1 cellular context compared by ENCODE assay signal in the genomic region with DNA sequence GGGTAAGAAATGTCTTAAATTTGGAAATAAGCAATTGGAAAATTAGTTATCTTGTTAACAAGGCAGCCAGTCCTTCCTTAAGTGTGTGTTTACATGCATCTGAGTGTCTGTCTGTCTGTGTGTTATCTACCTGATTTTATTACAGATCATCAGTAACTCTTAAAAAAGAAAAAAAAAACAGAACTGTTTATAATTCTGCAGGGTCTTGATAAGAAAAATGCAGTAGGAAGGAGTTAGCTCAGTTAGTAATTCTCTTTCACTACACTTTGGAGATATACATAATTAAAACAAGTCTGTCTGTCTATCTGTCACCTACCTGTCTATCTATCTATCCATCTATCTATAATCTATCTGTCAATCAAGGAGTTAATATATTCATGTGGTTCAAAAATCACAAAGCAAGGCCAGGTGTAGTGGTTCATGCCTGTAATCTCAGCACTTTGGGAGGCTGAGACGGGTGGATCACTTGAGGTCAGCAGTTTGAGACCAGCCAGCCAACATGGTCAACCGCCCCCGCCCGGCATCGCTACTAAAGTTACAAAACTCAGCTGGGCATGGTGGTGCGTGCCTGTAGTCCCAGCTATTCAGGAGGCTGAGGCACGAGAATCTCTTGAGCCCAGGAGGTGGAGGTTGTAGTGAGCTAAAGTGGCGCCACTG.
TF ChIP-seq lines count a peak whose summit lies in the region.

No MANE protein-coding gene starts in this region.

TF ChIP-seq in K562, 482 proteins besides CTCF, POLR2A, EP300 and RAD21 (continued from another document and continues in another):
- no peak for TF ChIP-seq NCOA4 (IDR thresholded peaks at IDR 0.05; ENCODE audit: partially characterized antibody)
- TF ChIP-seq, protein P1, sequence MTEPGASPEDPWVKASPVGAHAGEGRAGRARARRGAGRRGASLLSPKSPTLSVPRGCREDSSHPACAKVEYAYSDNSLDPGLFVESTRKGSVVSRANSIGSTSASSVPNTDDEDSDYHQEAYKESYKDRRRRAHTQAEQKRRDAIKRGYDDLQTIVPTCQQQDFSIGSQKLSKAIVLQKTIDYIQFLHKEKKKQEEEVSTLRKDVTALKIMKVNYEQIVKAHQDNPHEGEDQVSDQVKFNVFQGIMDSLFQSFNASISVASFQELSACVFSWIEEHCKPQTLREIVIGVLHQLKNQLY (CRISPR knock-in tag; conservative IDR thresholded peaks at IDR 0.05): no peak
- no peak for TF ChIP-seq SRF (CRISPR knock-in tag; IDR thresholded peaks at IDR 0.05)
- no peak for TF ChIP-seq NFE2L1 (tag; IDR thresholded peaks at IDR 0.05; ENCODE audit: borderline replicate concordance, low read depth)
- TF ChIP-seq ESRRB (CRISPR knock-in tag; IDR thresholded peaks at IDR 0.05; ENCODE audit: borderline replicate concordance): no peak
- TF ChIP-seq, protein P2, sequence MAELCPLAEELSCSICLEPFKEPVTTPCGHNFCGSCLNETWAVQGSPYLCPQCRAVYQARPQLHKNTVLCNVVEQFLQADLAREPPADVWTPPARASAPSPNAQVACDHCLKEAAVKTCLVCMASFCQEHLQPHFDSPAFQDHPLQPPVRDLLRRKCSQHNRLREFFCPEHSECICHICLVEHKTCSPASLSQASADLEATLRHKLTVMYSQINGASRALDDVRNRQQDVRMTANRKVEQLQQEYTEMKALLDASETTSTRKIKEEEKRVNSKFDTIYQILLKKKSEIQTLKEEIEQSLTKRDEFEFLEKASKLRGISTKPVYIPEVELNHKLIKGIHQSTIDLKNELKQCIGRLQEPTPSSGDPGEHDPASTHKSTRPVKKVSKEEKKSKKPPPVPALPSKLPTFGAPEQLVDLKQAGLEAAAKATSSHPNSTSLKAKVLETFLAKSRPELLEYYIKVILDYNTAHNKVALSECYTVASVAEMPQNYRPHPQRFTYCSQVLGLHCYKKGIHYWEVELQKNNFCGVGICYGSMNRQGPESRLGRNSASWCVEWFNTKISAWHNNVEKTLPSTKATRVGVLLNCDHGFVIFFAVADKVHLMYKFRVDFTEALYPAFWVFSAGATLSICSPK (IDR thresholded peaks at IDR 0.05; ENCODE audit: borderline replicate concordance): no peak
- TF ChIP-seq HDGF (IDR thresholded peaks at IDR 0.05): 0 out of 2 replicates have a peak, but pooled peaks have one; percentile 67
- no peak for TF ChIP-seq NCOA6 (IDR thresholded peaks at IDR 0.05)
- no peak for TF ChIP-seq LEF1 (IDR thresholded peaks at IDR 0.05)
- no peak for TF ChIP-seq RBM34 (IDR thresholded peaks at IDR 0.05; ENCODE audit: borderline replicate concordance, insufficient read depth, low read length)
- TF ChIP-seq TEAD4 (IDR thresholded peaks at IDR 0.05; ENCODE audit: low read length): peak; percentile 48; the same call in 1 of the 2 replicates
- TF ChIP-seq TEAD4 (CRISPR knock-in tag; IDR thresholded peaks at IDR 0.05; ENCODE audit: borderline replicate concordance): no peak
- TF ChIP-seq ZFX (CRISPR knock-in tag; IDR thresholded peaks at IDR 0.05): no peak
- TF ChIP-seq, protein P3, sequence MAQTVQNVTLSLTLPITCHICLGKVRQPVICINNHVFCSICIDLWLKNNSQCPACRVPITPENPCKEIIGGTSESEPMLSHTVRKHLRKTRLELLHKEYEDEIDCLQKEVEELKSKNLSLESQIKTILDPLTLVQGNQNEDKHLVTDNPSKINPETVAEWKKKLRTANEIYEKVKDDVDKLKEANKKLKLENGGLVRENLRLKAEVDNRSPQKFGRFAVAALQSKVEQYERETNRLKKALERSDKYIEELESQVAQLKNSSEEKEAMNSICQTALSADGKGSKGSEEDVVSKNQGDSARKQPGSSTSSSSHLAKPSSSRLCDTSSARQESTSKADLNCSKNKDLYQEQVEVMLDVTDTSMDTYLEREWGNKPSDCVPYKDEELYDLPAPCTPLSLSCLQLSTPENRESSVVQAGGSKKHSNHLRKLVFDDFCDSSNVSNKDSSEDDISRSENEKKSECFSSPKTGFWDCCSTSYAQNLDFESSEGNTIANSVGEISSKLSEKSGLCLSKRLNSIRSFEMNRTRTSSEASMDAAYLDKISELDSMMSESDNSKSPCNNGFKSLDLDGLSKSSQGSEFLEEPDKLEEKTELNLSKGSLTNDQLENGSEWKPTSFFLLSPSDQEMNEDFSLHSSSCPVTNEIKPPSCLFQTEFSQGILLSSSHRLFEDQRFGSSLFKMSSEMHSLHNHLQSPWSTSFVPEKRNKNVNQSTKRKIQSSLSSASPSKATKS (CRISPR knock-in tag; IDR thresholded peaks at IDR 0.05): no peak
- TF ChIP-seq KLF1 (tag; IDR thresholded peaks at IDR 0.05): no peak
- TF ChIP-seq, protein P4, sequence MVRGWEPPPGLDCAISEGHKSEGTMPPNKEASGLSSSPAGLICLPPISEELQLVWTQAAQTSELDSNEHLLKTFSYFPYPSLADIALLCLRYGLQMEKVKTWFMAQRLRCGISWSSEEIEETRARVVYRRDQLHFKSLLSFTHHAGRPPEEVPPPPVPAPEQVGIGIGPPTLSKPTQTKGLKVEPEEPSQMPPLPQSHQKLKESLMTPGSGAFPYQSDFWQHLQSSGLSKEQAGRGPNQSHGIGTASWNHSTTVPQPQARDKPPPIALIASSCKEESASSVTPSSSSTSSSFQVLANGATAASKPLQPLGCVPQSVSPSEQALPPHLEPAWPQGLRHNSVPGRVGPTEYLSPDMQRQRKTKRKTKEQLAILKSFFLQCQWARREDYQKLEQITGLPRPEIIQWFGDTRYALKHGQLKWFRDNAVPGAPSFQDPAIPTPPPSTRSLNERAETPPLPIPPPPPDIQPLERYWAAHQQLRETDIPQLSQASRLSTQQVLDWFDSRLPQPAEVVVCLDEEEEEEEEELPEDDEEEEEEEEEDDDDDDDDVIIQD (CRISPR knock-in tag; IDR thresholded peaks at IDR 0.05): no peak
- no peak for TF ChIP-seq FOXK1 (CRISPR knock-in tag; IDR thresholded peaks at IDR 0.05; ENCODE audit: borderline replicate concordance)
- TF ChIP-seq, protein P5, sequence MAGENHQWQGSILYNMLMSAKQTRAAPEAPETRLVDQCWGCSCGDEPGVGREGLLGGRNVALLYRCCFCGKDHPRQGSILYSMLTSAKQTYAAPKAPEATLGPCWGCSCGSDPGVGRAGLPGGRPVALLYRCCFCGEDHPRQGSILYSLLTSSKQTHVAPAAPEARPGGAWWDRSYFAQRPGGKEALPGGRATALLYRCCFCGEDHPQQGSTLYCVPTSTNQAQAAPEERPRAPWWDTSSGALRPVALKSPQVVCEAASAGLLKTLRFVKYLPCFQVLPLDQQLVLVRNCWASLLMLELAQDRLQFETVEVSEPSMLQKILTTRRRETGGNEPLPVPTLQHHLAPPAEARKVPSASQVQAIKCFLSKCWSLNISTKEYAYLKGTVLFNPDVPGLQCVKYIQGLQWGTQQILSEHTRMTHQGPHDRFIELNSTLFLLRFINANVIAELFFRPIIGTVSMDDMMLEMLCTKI (IDR thresholded peaks at IDR 0.05; ENCODE audit: partially characterized antibody): no peak
- no peak for TF ChIP-seq ZNF146 (CRISPR knock-in tag; IDR thresholded peaks at IDR 0.05; ENCODE audit: unreplicated experiment)
- no peak for TF ChIP-seq ZFP36 (IDR thresholded peaks at IDR 0.05; ENCODE audit: low read depth, low read length, partially characterized antibody)
- TF ChIP-seq RBM39 (optimal IDR thresholded peaks at IDR 0.05; ENCODE audit: low read depth, low read length): no peak
- TF ChIP-seq MEF2D (tag; conservative IDR thresholded peaks at IDR 0.05; ENCODE audit: low read depth): no peak
- TF ChIP-seq SMARCA4 (IDR thresholded peaks at IDR 0.05): no peak
- TF ChIP-seq ZNF311 (CRISPR knock-in tag; IDR thresholded peaks at IDR 0.05): no peak
- no peak for TF ChIP-seq ZNF586 (CRISPR knock-in tag; conservative IDR thresholded peaks at IDR 0.05)
- no peak for TF ChIP-seq ASH1L (IDR thresholded peaks at IDR 0.05; ENCODE audit: borderline replicate concordance, low read depth, partially characterized antibody)
- TF ChIP-seq, protein P6, sequence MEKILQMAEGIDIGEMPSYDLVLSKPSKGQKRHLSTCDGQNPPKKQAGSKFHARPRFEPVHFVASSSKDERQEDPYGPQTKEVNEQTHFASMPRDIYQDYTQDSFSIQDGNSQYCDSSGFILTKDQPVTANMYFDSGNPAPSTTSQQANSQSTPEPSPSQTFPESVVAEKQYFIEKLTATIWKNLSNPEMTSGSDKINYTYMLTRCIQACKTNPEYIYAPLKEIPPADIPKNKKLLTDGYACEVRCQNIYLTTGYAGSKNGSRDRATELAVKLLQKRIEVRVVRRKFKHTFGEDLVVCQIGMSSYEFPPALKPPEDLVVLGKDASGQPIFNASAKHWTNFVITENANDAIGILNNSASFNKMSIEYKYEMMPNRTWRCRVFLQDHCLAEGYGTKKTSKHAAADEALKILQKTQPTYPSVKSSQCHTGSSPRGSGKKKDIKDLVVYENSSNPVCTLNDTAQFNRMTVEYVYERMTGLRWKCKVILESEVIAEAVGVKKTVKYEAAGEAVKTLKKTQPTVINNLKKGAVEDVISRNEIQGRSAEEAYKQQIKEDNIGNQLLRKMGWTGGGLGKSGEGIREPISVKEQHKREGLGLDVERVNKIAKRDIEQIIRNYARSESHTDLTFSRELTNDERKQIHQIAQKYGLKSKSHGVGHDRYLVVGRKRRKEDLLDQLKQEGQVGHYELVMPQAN (IDR thresholded peaks at IDR 0.05; ENCODE audit: borderline replicate concordance): no peak
- TF ChIP-seq NFATC3 (IDR thresholded peaks at IDR 0.05): no peak
- TF ChIP-seq MCM7 (IDR thresholded peaks at IDR 0.05): no peak
- TF ChIP-seq ZBTB7A (IDR thresholded peaks at IDR 0.05; ENCODE audit: borderline replicate concordance, control insufficient read depth, low read depth, low read length): no peak
- TF ChIP-seq FOXA1 (IDR thresholded peaks at IDR 0.05; ENCODE audit: borderline replicate concordance): no peak
- TF ChIP-seq HIVEP1 (CRISPR knock-in tag; IDR thresholded peaks at IDR 0.05): no peak
- TF ChIP-seq SMARCB1 (IDR thresholded peaks at IDR 0.05; ENCODE audit: insufficient read length, low read depth): no peak
- peak; percentile 70 for TF ChIP-seq RBBP5 (IDR thresholded peaks at IDR 0.05; ENCODE audit: borderline replicate concordance, insufficient read depth, low read length, poor library complexity, severe bottlenecking)
- TF ChIP-seq, protein P7, sequence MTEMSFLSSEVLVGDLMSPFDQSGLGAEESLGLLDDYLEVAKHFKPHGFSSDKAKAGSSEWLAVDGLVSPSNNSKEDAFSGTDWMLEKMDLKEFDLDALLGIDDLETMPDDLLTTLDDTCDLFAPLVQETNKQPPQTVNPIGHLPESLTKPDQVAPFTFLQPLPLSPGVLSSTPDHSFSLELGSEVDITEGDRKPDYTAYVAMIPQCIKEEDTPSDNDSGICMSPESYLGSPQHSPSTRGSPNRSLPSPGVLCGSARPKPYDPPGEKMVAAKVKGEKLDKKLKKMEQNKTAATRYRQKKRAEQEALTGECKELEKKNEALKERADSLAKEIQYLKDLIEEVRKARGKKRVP (CRISPR knock-in tag; IDR thresholded peaks at IDR 0.05): no peak
- no peak for TF ChIP-seq ZNF165 (CRISPR knock-in tag; IDR thresholded peaks at IDR 0.05; ENCODE audit: borderline replicate concordance)
- TF ChIP-seq ELF4 (CRISPR knock-in tag; IDR thresholded peaks at IDR 0.05): no peak
- TF ChIP-seq TCF7L2 (IDR thresholded peaks at IDR 0.05; ENCODE audit: low read depth, low read length): no peak
- TF ChIP-seq ZNF274 (IDR thresholded peaks at IDR 0.05; ENCODE audit: borderline replicate concordance, low read depth, low read length): no peak
- TF ChIP-seq ADNP (tag; IDR thresholded peaks at IDR 0.05): 0 out of 2 replicates have a peak, but pooled peaks have one; percentile 35
- no peak for TF ChIP-seq ZBTB1 (CRISPR knock-in tag; IDR thresholded peaks at IDR 0.05; ENCODE audit: borderline replicate concordance, low read depth)
- TF ChIP-seq BCOR (IDR thresholded peaks at IDR 0.05): peak; percentile 51; the same call in 1 of the 2 replicates
- no peak for TF ChIP-seq BMI1 (IDR thresholded peaks at IDR 0.05; ENCODE audit: low read length)
- no peak for TF ChIP-seq LCOR (CRISPR knock-in tag; IDR thresholded peaks at IDR 0.05)
- TF ChIP-seq, protein P8, sequence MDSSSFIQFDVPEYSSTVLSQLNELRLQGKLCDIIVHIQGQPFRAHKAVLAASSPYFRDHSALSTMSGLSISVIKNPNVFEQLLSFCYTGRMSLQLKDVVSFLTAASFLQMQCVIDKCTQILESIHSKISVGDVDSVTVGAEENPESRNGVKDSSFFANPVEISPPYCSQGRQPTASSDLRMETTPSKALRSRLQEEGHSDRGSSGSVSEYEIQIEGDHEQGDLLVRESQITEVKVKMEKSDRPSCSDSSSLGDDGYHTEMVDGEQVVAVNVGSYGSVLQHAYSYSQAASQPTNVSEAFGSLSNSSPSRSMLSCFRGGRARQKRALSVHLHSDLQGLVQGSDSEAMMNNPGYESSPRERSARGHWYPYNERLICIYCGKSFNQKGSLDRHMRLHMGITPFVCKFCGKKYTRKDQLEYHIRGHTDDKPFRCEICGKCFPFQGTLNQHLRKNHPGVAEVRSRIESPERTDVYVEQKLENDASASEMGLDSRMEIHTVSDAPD (CRISPR knock-in tag; IDR thresholded peaks at IDR 0.05): no peak
- no peak for TF ChIP-seq ZNF830 (CRISPR knock-in tag; IDR thresholded peaks at IDR 0.05)
- no peak for TF ChIP-seq COPS2 (conservative IDR thresholded peaks at IDR 0.05)
- no peak for TF ChIP-seq NCOA2 (IDR thresholded peaks at IDR 0.05; ENCODE audit: partially characterized antibody in 2 of 2)
- TF ChIP-seq DACH1 (IDR thresholded peaks at IDR 0.05; ENCODE audit: partially characterized antibody): peak; percentile 63
- no peak for TF ChIP-seq ZNF282 (CRISPR knock-in tag; IDR thresholded peaks at IDR 0.05)
- TF ChIP-seq ZNF561 (CRISPR knock-in tag; conservative IDR thresholded peaks at IDR 0.05): no peak
- TF ChIP-seq PRMT5 (CRISPR knock-in tag; IDR thresholded peaks at IDR 0.05): no peak
- TF ChIP-seq ZNF445 (CRISPR knock-in tag; IDR thresholded peaks at IDR 0.05; ENCODE audit: low read depth): no peak
- TF ChIP-seq BACH1 (tag; IDR thresholded peaks at IDR 0.05): no peak
- TF ChIP-seq ATF1 (CRISPR knock-in tag; IDR thresholded peaks at IDR 0.05): no peak
- no peak for TF ChIP-seq ATF1 (tag; IDR thresholded peaks at IDR 0.05)
- TF ChIP-seq SRSF9 (IDR thresholded peaks at IDR 0.05; ENCODE audit: borderline replicate concordance, low read depth, low read length): no peak
- 0 out of 2 replicates have a peak, but pooled peaks have one; percentile 6 for TF ChIP-seq PHB2 (IDR thresholded peaks at IDR 0.05; ENCODE audit: low read depth)
- no peak for TF ChIP-seq NFXL1 (CRISPR knock-in tag; IDR thresholded peaks at IDR 0.05)
